ENCODE assay signal across 16 cellular contexts in genomic region chr4:54004463-54004862, GRCh38.
"Had no signal": no experiment of that assay in that cellular context is flagged by ENCODE, and none has a peak within 500 bp of the region (broad histone marks: within the 10 kb centered on the region; RNA-seq: fewer than 3 reads in every experiment).

No MANE protein-coding gene starts in this region.

- DNase-seq: activated CD4-positive, alpha-beta memory T cell treated with anti-CD3 and anti-CD28 coated beads, Interleukin-2, amount 10 ng/mL, durations not matched to agents 7 days and 5 days; activated CD4-positive, alpha-beta T cell treated with anti-CD3 and anti-CD28 coated beads for 36 hours; activated effector memory CD4-positive, alpha-beta T cell treated with Interleukin-2 at 50 U/mL for 16 hours; activated T-cell treated with anti-CD3 and anti-CD28 coated beads, Interleukin-2, amount 50 U/mL, for 4 hours; brain microvascular endothelial cell; effector memory CD8-positive, alpha-beta T cell; gastrocnemius medialis; heart right ventricle; islet precursor cell; left ventricle myocardium inferior; mesendoderm; occipital lobe; sigmoid colon; spleen; T-helper 2 cell had no signal

- H3K36me3 ChIP-seq: brain microvascular endothelial cell, left ventricle myocardium inferior had no signal

- H3K27ac ChIP-seq: brain microvascular endothelial cell, gastrocnemius medialis, sigmoid colon, suprapubic skin had no signal

- H3K27me3 ChIP-seq: brain microvascular endothelial cell, gastrocnemius medialis, heart right ventricle, sigmoid colon, spleen, suprapubic skin had no signal

- H3K4me1 ChIP-seq: gastrocnemius medialis, sigmoid colon had no signal

- H3K4me3 ChIP-seq: gastrocnemius medialis, heart right ventricle, left ventricle myocardium inferior, sigmoid colon, spleen, suprapubic skin had no signal

- H3K9me3 ChIP-seq: gastrocnemius medialis, heart right ventricle, left ventricle myocardium inferior, sigmoid colon, spleen, suprapubic skin had no signal
